Comparison of ENCODE assay signal across 14 cellular contexts in the genomic region with DNA sequence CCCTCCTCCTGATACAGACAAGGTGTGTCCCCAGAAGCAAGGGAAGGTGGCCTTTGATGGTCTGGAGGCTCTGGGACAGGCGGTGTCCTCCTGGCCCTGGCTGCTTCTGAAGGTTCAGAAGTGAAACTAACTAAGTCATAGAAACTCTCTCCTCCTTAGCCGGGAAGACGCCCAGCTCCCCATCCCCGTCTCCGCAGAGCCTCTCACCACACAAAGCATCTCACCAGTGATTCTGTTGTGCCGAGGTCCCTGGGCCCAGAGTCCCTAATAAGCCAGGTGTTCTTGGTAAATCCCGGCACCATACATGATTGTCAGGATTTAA. TPM values are rescaled to one million over a fixed set of nuclear protein-coding genes. Genes with fewer than 3 reads are reported as not detected.
A peak's percentile ranks its signal among the peaks of the same experiment; 100 is the strongest.
DNase-seq lines count a peak whose midpoint lies in the region; ATAC-seq and TF ChIP-seq lines count a peak whose summit lies in the region.
"Had no signal": no experiment of that assay in that cellular context is flagged by ENCODE, and none has a peak within 500 bp of the region (broad histone marks: within the 10 kb centered on the region; RNA-seq: fewer than 3 reads in every experiment).

No MANE protein-coding gene starts in this region.

- in situ Hi-C loops in ACHN (cut with HindIII; ENCODE audit: low pct_ligation_motif_present, low pct_unique_long_range_greater_than_20kb, low sequenced_read_pairs), result no loop called here

- peak overlapping the region in 1 of 2 donors; percentile 98 for H3K27ac Mint-ChIP-seq in stimulated activated naive CD8-positive, alpha-beta T cell treated with anti-CD3 and anti-CD28 coated beads, Interleukin-15, amount 100 ng/mL, for 72 hours

- no peaks in the 10 kb centered on the region for H3K27me3 ChIP-seq in esophagus squamous epithelium
- H3K27me3 ChIP-seq: heart right ventricle, thyroid gland had no signal

- no peak for DNase-seq in activated T-cell treated with anti-CD3 and anti-CD28 coated beads, Interleukin-2, amount 50 U/mL, for 4 hours
- DNase-seq in activated T-cell treated with anti-CD3 and anti-CD28 coated beads for 4 hours, result no peak
- DNase-seq in RWPE1 (ENCODE audit: low spot score), result no peak
- no peak for DNase-seq in esophagus squamous epithelium (lab: John Stamatoyannopoulos, UW)
- DNase-seq in stimulated activated naive CD8-positive, alpha-beta T cell treated with anti-CD3 and anti-CD28 coated beads, Interleukin-15, amount 100 ng/mL, for 72 hours, result no peak
- no peak for DNase-seq in COLO829 (ENCODE audit: low spot score)
- no peak for DNase-seq in ACHN
- DNase-seq in NCI-H510A treated with DMSO at 0.1 percent for 48 hours (lab: John Stamatoyannopoulos, UW), result no peak
- DNase-seq: heart right ventricle, NCI-H1417, NCI-H748 treated with DMSO at 0.1 percent for 48 hours, thyroid gland had no signal

- peak overlapping the region in 1 of 4 donors; percentile 34 for H3K4me3 ChIP-seq in esophagus squamous epithelium
- H3K4me3 ChIP-seq: lung, thyroid gland had no signal

- ATAC-seq in activated T-cell treated with anti-CD3 and anti-CD28 coated beads, Interleukin-2, amount 50 U/mL, for 4 hours, result no peak
- ATAC-seq in stimulated activated naive CD8-positive, alpha-beta T cell treated with anti-CD3 and anti-CD28 coated beads, Interleukin-15, amount 100 ng/mL, for 72 hours, result no peak

- no peaks in the 10 kb centered on the region for H3K9me3 ChIP-seq in esophagus squamous epithelium
- H3K9me3 ChIP-seq: heart right ventricle, thyroid gland had no signal

- CTCF ChIA-PET in RWPE1 (lab: Yijun Ruan, JAX), result no interaction called here

- H3K4me1 Mint-ChIP-seq in activated T-cell treated with anti-CD3 and anti-CD28 coated beads, Interleukin-2, amount 50 U/mL, for 4 hours (ENCODE audit: low read depth), result peaks cover 64% of the 10 kb centered on the region
- H3K4me1 Mint-ChIP-seq in stimulated activated naive CD8-positive, alpha-beta T cell treated with anti-CD3 and anti-CD28 coated beads, Interleukin-15, amount 100 ng/mL, for 72 hours, result peaks cover 64% of the 10 kb centered on the region

- H3K27ac ChIP-seq in RWPE1, result peak overlapping the region; percentile 23; the same call in 1 of the 2 replicates
- peak overlapping the region in 3 of 4 donors; percentile 47 to 75 (median 70) for H3K27ac ChIP-seq in esophagus squamous epithelium
- H3K27ac ChIP-seq: thyroid gland had no signal

- POLR2A ChIA-PET in RWPE1 (lab: Yijun Ruan, JAX; ENCODE audit: low non-redundant PET), result no interaction called here

- WGBS in esophagus squamous epithelium, 2 donors, result 36 to 71% methylated on average over 4 to 6 of the region's 7 CpGs

- H3K9me3 Mint-ChIP-seq in activated T-cell treated with anti-CD3 and anti-CD28 coated beads, Interleukin-2, amount 50 U/mL, for 4 hours, result no peaks in the 10 kb centered on the region
- no peaks in the 10 kb centered on the region for H3K9me3 Mint-ChIP-seq in stimulated activated naive CD8-positive, alpha-beta T cell treated with anti-CD3 and anti-CD28 coated beads, Interleukin-15, amount 100 ng/mL, for 72 hours

- H3K36me3 Mint-ChIP-seq in activated T-cell treated with anti-CD3 and anti-CD28 coated beads, Interleukin-2, amount 50 U/mL, for 4 hours (ENCODE audit: insufficient read depth), result no peaks in the 10 kb centered on the region

- intact Hi-C loops in esophagus squamous epithelium (cut with DNase I), result no loop called here

- H3K4me1 ChIP-seq in esophagus squamous epithelium, result peaks cover 7 to 40% (median 19%) of the 10 kb centered on the region in 3 donors

- H3K36me3 ChIP-seq in esophagus squamous epithelium, result no peaks in the 10 kb centered on the region
- H3K36me3 ChIP-seq: heart right ventricle, thyroid gland had no signal

- TF ChIP-seq POLR2A in esophagus squamous epithelium (IDR thresholded peaks at IDR 0.05), result no peak

- peak overlapping the region; percentile 76 for H3K4me3 Mint-ChIP-seq in activated T-cell treated with anti-CD3 and anti-CD28 coated beads, Interleukin-2, amount 50 U/mL, for 4 hours
- peak overlapping the region; percentile 84 to 87 for H3K4me3 Mint-ChIP-seq in stimulated activated naive CD8-positive, alpha-beta T cell treated with anti-CD3 and anti-CD28 coated beads, Interleukin-15, amount 100 ng/mL, for 72 hours

- H3K27me3 Mint-ChIP-seq in activated T-cell treated with anti-CD3 and anti-CD28 coated beads, Interleukin-2, amount 50 U/mL, for 4 hours (ENCODE audit: low read depth), result no peaks in the 10 kb centered on the region
- H3K27me3 Mint-ChIP-seq in stimulated activated naive CD8-positive, alpha-beta T cell treated with anti-CD3 and anti-CD28 coated beads, Interleukin-15, amount 100 ng/mL, for 72 hours, result peaks cover 13% of the 10 kb centered on the region

- TF ChIP-seq CTCF in RWPE1 (conservative IDR thresholded peaks at IDR 0.05; ENCODE audit: low read depth), result no peak
- TF ChIP-seq CTCF in esophagus squamous epithelium (IDR thresholded peaks at IDR 0.05), result no peak

RNA-seq across cellular contexts. Expression of a gene that starts 9.4 kb away (rescaled TPM):
- total RNA-seq in activated T-cell treated with anti-CD3 and anti-CD28 coated beads, Interleukin-2, amount 50 U/mL, for 4 hours, result under 1 TPM in 2 of 3 donors, not detected in 1; 0.05 to 0.54 TPM
- total RNA-seq in esophagus squamous epithelium, result 1 to 10 TPM in 1 of 4 donors, under 1 TPM in 2, not detected in 1; 0.19 to 1.5 (median 0.19) TPM
- total RNA-seq: pulmonary artery endothelial cell had no signal

RNA-seq across cellular contexts. Expression of a gene that starts 48.8 kb away (rescaled TPM):
- 100 to 1,000 TPM; 147 to 169 (median 165) TPM for total RNA-seq in activated T-cell treated with anti-CD3 and anti-CD28 coated beads, Interleukin-2, amount 50 U/mL, for 4 hours
- total RNA-seq in esophagus squamous epithelium, result 100 to 1,000 TPM; 130 to 189 (median 142) TPM

RNA-seq across cellular contexts. Expression of a gene that starts 49.5 kb away (rescaled TPM):
- total RNA-seq in activated T-cell treated with anti-CD3 and anti-CD28 coated beads, Interleukin-2, amount 50 U/mL, for 4 hours, result 10 to 100 TPM; 62.3 to 70.0 (median 63.0) TPM
- 10 to 100 TPM; 10.4 to 31.9 (median 20.9) TPM for total RNA-seq in esophagus squamous epithelium
